Comparison of ENCODE assay signal across 12 cellular contexts in the genomic region with DNA sequence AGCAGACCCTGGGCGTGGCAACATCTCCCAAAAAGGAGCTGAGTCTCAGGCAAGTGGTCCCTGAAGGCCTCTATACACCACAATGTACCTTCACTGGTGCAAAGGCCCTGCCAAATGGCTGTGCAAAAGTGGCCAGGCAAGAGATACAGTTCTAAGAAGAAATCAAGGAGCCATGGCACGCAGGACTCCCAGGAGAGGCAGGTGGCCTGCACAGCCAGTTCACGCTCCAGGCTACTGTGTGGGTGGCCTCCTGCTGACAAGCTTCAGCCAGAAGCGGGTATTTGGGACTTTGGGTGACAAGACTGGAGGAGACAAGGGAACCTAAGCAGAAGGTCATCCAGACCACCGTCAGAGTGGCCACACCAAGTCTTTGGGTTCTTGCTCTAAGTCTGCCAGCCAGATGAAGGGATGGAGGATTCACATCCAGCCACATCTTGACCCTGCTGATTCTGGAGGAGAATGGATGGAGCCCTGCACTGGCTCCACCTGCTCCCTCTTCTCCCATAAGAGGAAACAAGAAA. TPM values are rescaled to one million over a fixed set of nuclear protein-coding genes. Genes with fewer than 3 reads are reported as not detected.
DNase-seq lines count a peak whose midpoint lies in the region; TF ChIP-seq lines count a peak whose summit lies in the region.
"Had no signal": no experiment of that assay in that cellular context is flagged by ENCODE, and none has a peak within 500 bp of the region (broad histone marks: within the 10 kb centered on the region; RNA-seq: fewer than 3 reads in every experiment).

No MANE protein-coding gene starts in this region.

- peaks cover 24% of the 10 kb centered on the region for H3K4me1 Mint-ChIP-seq in Calu3 (ENCODE audit: low read depth, unreplicated experiment)
- peaks cover 31% of the 10 kb centered on the region for H3K4me1 Mint-ChIP-seq in HFFc6 (ENCODE audit: low read depth)

- peak overlapping the region; percentile 91 for H3K4me2 ChIP-seq in OCI-LY3 (ENCODE audit: low read length)
- peak overlapping the region; percentile 78 for H3K4me2 ChIP-seq in hepatocyte

- TF ChIP-seq POLR2A in spleen (IDR thresholded peaks at IDR 0.05) = no peak

- H3K9me3 ChIP-seq in OCI-LY3 (ENCODE audit: insufficient read depth, low read length) = no peaks in the 10 kb centered on the region
- no peaks in the 10 kb centered on the region for H3K9me3 ChIP-seq in hepatocyte (ENCODE audit: low read depth)
- H3K9me3 ChIP-seq in spleen = no peaks in the 10 kb centered on the region

- H3K27ac Mint-ChIP-seq in Calu3 (ENCODE audit: unreplicated experiment) (no peak overlapping the region), HFFc6 (no peak overlapping the region)

- H3K4me3 Mint-ChIP-seq in Calu3 (ENCODE audit: low read depth, unreplicated experiment) (no peak overlapping the region), HFFc6 (no peak overlapping the region)

- H3K79me2 ChIP-seq in OCI-LY3 (ENCODE audit: low read length) (peaks cover 13% of the 10 kb centered on the region), hepatocyte (peaks cover 36% of the 10 kb centered on the region)

- peak overlapping the region; percentile 87 for H3K27ac ChIP-seq in OCI-LY3 (ENCODE audit: low read length)
- H3K27ac ChIP-seq in hepatocyte = peak overlapping the region; percentile 99
- peak overlapping the region; percentile 96 to 100 (median 99) for H3K27ac ChIP-seq in spleen

- H3K27me3 Mint-ChIP-seq in Calu3 (ENCODE audit: unreplicated experiment) (no peaks in the 10 kb centered on the region), HFFc6 (ENCODE audit: insufficient read depth) (peaks cover 3% of the 10 kb centered on the region; the same call in 1 of the 2 replicates)

- intact Hi-C loops in spleen (cut with DNase I; ENCODE audit: low total_unique reads) = no loop called here
- intact Hi-C loops in Calu3 (cut with micrococcal nuclease; ENCODE audit: unreplicated experiment) = no loop called here

- CTCF ChIA-PET in Calu3 (lab: Charles Lee) = interaction anchor here (2.1 kb wide), 1 partner anchor 18 kb away, joined by 12 read pairs; no protein-coding TSS in a partner anchor

- H3K9me3 Mint-ChIP-seq in Calu3 (ENCODE audit: low read depth, unreplicated experiment) = no peaks in the 10 kb centered on the region
- no peaks in the 10 kb centered on the region for H3K9me3 Mint-ChIP-seq in HFFc6

- 86% methylated on average over 5 of the region's 5 CpGs for WGBS in hepatocyte (ENCODE audit: low lambda C conversion rate, missing lambda C conversion rate)
- 54 to 90% (median 67%) methylated on average over 5 of the region's 5 CpGs for WGBS in spleen, 5 donors

- H2AFZ ChIP-seq in OCI-LY3 (ENCODE audit: low read depth, low read length) (no peak overlapping the region), hepatocyte (no peak overlapping the region)

- no peaks in the 10 kb centered on the region for H3K9me2 ChIP-seq in hepatocyte (replicated peaks; ENCODE audit: insufficient read depth)

- no peak for TF ChIP-seq CTCF in GM13976 (IDR thresholded peaks at IDR 0.05; ENCODE audit: borderline replicate concordance, control extremely low read depth, extremely low read depth, insufficient read depth, missing control alignments)
- no peak for TF ChIP-seq CTCF in OCI-LY3 (IDR thresholded peaks at IDR 0.05; ENCODE audit: low read depth, low read length)
- TF ChIP-seq CTCF in hepatocyte (IDR thresholded peaks at IDR 0.05; ENCODE audit: poor library complexity) = no peak
- TF ChIP-seq CTCF in spleen (IDR thresholded peaks at IDR 0.05 in 8 of 11, conservative IDR thresholded peaks at IDR 0.05 in 3 of 11) = no peak
- no peak for TF ChIP-seq CTCF in Calu3 (IDR thresholded peaks at IDR 0.05; ENCODE audit: unreplicated experiment)
- TF ChIP-seq CTCF in HFFc6 (IDR thresholded peaks at IDR 0.05) = no peak

- peak; percentile 20 for DNase-seq in GM13976 (ENCODE audit: low spot score)
- no peak for DNase-seq in hepatocyte (ENCODE audit: low spot score)
- peak; percentile 74 for DNase-seq in spleen
- no peak for DNase-seq in Calu3
- DNase-seq in HFFc6 = no peak
- DNase-seq in amygdala (lab: John Stamatoyannopoulos, UW) = no peak
- DNase-seq: EL; NCI-H510A treated with DMSO at 0.1 percent for 48 hours; stimulated activated CD4-positive, alpha-beta T cell treated with anti-CD3 and anti-CD28 coated beads, Interleukin-2, amount 100 ng/mL, for 48 hours; T-helper 9 cell had no signal

- peak overlapping the region; percentile 62; the same call in 1 of the 2 replicates for H3K9ac ChIP-seq in OCI-LY3 (ENCODE audit: low read length)

- no peaks in the 10 kb centered on the region for H3K27me3 ChIP-seq in OCI-LY3 (ENCODE audit: low read depth, low read length)
- no peaks in the 10 kb centered on the region for H3K27me3 ChIP-seq in hepatocyte
- no peaks in the 10 kb centered on the region for H3K27me3 ChIP-seq in spleen (replicated peaks in 1 of 7)

- no TSS peak for BruUV-seq in Calu3 (replicated peaks; lab: Mats Ljungman, UMichigan)

- no peak overlapping the region; the same call in 1 of the 2 replicates for H3K4me3 ChIP-seq in OCI-LY3 (ENCODE audit: low read length)
- no peak overlapping the region for H3K4me3 ChIP-seq in hepatocyte
- peak overlapping the region in 1 of 8 donors; percentile 71 for H3K4me3 ChIP-seq in spleen
- H3K4me3 ChIP-seq: lung had no signal

- H3K36me3 ChIP-seq in OCI-LY3 (replicated peaks; ENCODE audit: low read depth, low read length) = no peaks in the 10 kb centered on the region
- no peaks in the 10 kb centered on the region for H3K36me3 ChIP-seq in hepatocyte (replicated peaks; ENCODE audit: insufficient read depth, low read depth)
- no peaks in the 10 kb centered on the region for H3K36me3 ChIP-seq in spleen

- H4K20me1 ChIP-seq in OCI-LY3 (ENCODE audit: insufficient read depth, low read length) (no peaks in the 10 kb centered on the region), hepatocyte (ENCODE audit: insufficient read depth, poor library complexity, severe bottlenecking) (no peaks in the 10 kb centered on the region)

- in situ Hi-C loops in GM13976 (cut with MboI; ENCODE audit: low sequenced_read_pairs, unreplicated experiment) = no loop called here

- H3K4me1 ChIP-seq in OCI-LY3 (ENCODE audit: low read length) = peaks cover 51% of the 10 kb centered on the region
- H3K4me1 ChIP-seq in hepatocyte (ENCODE audit: insufficient read depth) = peaks cover 35% of the 10 kb centered on the region
- H3K4me1 ChIP-seq in spleen = peaks cover 39 to 88% (median 55%) of the 10 kb centered on the region in 6 donors

- H3K36me3 Mint-ChIP-seq in Calu3 (ENCODE audit: insufficient read depth, unreplicated experiment) = peaks cover 32% of the 10 kb centered on the region
- peaks cover 7% of the 10 kb centered on the region for H3K36me3 Mint-ChIP-seq in HFFc6 (ENCODE audit: low read depth)

RNA-seq across cellular contexts. Expression of a gene that starts 20.5 kb away (rescaled TPM):
- total RNA-seq in hepatocyte (101 and 111 TPM in 2 replicates), spleen (100 to 1,000 TPM; 274 to 443 (median 324) TPM), Calu3 (2022) (208 and 240 TPM in 2 replicates)
- polyA plus RNA-seq in hepatocyte (345 and 404 TPM in 2 replicates), spleen (100 to 1,000 TPM in 1 of 3 donors, 10 to 100 TPM in 2; 65.7 to 106 (median 92.4) TPM)
- 100 to 1,000 TPM; 135 to 161 (median 144) TPM for total RNA-seq in HFFc6 (2021; fragmentation: NEBNext Ultra II Directional; extraction: Animal tissue kit (Norgen Biotek cat#: 25700))

Comparison
In these comparisons a context has a peak if more than half of its experiments do, and no peak if none do; other contexts are left out.
1. DNase-seq: peak in GM13976 (single experiment) and spleen (single experiment); none in hepatocyte (single experiment), Calu3 (single experiment), HFFc6 (single experiment) and amygdala (0 of 56).
2. Peak in every context shown above with its lines, with median percentiles within 50 percentile points of each other: H3K27ac ChIP-seq.